1 cellular context compared by ENCODE assay signal in genomic region chr7:10940748-10941358, GRCh38.
TF ChIP-seq lines count a peak whose summit lies in the region.

No MANE protein-coding gene starts in this region.

TF ChIP-seq in K562, 482 proteins besides CTCF, POLR2A, EP300 and RAD21 (continued from another document and continues in another):
- TF ChIP-seq, protein P1, sequence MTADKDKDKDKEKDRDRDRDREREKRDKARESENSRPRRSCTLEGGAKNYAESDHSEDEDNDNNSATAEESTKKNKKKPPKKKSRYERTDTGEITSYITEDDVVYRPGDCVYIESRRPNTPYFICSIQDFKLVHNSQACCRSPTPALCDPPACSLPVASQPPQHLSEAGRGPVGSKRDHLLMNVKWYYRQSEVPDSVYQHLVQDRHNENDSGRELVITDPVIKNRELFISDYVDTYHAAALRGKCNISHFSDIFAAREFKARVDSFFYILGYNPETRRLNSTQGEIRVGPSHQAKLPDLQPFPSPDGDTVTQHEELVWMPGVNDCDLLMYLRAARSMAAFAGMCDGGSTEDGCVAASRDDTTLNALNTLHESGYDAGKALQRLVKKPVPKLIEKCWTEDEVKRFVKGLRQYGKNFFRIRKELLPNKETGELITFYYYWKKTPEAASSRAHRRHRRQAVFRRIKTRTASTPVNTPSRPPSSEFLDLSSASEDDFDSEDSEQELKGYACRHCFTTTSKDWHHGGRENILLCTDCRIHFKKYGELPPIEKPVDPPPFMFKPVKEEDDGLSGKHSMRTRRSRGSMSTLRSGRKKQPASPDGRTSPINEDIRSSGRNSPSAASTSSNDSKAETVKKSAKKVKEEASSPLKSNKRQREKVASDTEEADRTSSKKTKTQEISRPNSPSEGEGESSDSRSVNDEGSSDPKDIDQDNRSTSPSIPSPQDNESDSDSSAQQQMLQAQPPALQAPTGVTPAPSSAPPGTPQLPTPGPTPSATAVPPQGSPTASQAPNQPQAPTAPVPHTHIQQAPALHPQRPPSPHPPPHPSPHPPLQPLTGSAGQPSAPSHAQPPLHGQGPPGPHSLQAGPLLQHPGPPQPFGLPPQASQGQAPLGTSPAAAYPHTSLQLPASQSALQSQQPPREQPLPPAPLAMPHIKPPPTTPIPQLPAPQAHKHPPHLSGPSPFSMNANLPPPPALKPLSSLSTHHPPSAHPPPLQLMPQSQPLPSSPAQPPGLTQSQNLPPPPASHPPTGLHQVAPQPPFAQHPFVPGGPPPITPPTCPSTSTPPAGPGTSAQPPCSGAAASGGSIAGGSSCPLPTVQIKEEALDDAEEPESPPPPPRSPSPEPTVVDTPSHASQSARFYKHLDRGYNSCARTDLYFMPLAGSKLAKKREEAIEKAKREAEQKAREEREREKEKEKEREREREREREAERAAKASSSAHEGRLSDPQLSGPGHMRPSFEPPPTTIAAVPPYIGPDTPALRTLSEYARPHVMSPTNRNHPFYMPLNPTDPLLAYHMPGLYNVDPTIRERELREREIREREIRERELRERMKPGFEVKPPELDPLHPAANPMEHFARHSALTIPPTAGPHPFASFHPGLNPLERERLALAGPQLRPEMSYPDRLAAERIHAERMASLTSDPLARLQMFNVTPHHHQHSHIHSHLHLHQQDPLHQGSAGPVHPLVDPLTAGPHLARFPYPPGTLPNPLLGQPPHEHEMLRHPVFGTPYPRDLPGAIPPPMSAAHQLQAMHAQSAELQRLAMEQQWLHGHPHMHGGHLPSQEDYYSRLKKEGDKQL (CRISPR knock-in tag; IDR thresholded peaks at IDR 0.05; ENCODE audit: borderline replicate concordance): no peak
- TF ChIP-seq SLC30A9 (CRISPR knock-in tag; IDR thresholded peaks at IDR 0.05) (no peak), ETV6 (IDR thresholded peaks at IDR 0.05; ENCODE audit: borderline replicate concordance in 1 of 2, low read depth in 2 of 2, low read length in 1 of 2) (no peak), ETV6 (CRISPR knock-in tag; IDR thresholded peaks at IDR 0.05; ENCODE audit: borderline replicate concordance) (no peak), ESRRB (CRISPR knock-in tag; IDR thresholded peaks at IDR 0.05; ENCODE audit: borderline replicate concordance) (no peak), SETDB1 (IDR thresholded peaks at IDR 0.05; ENCODE audit: low read length) (no peak), GATAD2B (IDR thresholded peaks at IDR 0.05; ENCODE audit: borderline replicate concordance) (no peak), ZNF282 (CRISPR knock-in tag; IDR thresholded peaks at IDR 0.05) (no peak), TAL1 (IDR thresholded peaks at IDR 0.05) (0 out of 2 replicates have a peak, but pooled peaks have one; percentile 0), ARID3A (IDR thresholded peaks at IDR 0.05; ENCODE audit: borderline replicate concordance, low read depth, low read length) (no peak), SP1 (CRISPR knock-in tag; IDR thresholded peaks at IDR 0.05) (no peak), KLF6 (CRISPR knock-in tag; IDR thresholded peaks at IDR 0.05; ENCODE audit: borderline replicate concordance) (no peak), PTTG1 (tag; IDR thresholded peaks at IDR 0.05; ENCODE audit: low read depth) (no peak), ERF (CRISPR knock-in tag; IDR thresholded peaks at IDR 0.05) (no peak), CBX8 (IDR thresholded peaks at IDR 0.05; ENCODE audit: borderline replicate concordance, extremely low read depth, low read depth, low read length, poor library complexity, severe bottlenecking) (no peak), POLR3G (IDR thresholded peaks at IDR 0.05; ENCODE audit: extremely low read depth, insufficient read length, insufficient replicate concordance) (no peak), SMAD2 (IDR thresholded peaks at IDR 0.05; ENCODE audit: low read depth, low read length) (no peak), NR2C2 (CRISPR knock-in tag; IDR thresholded peaks at IDR 0.05) (no peak), NR2C2 (tag; IDR thresholded peaks at IDR 0.05) (peak; percentile 80), SAFB2 (IDR thresholded peaks at IDR 0.05; ENCODE audit: borderline replicate concordance, low read depth, low read length, severe bottlenecking) (no peak), GMEB1 (CRISPR knock-in tag; IDR thresholded peaks at IDR 0.05) (no peak), FOXA1 (IDR thresholded peaks at IDR 0.05; ENCODE audit: borderline replicate concordance) (no peak), SIN3A (IDR thresholded peaks at IDR 0.05; ENCODE audit: borderline replicate concordance in 2 of 2, control insufficient read depth in 1 of 2, low read depth in 2 of 2, low read length in 2 of 2) (no peak), ZNF408 (CRISPR knock-in tag; IDR thresholded peaks at IDR 0.05; ENCODE audit: low read depth) (no peak), PBX2 (CRISPR knock-in tag; IDR thresholded peaks at IDR 0.05; ENCODE audit: low read depth) (no peak), PBX2 (tag; conservative IDR thresholded peaks at IDR 0.05; ENCODE audit: low read depth) (0 out of 2 replicates have a peak, but pooled peaks have one; percentile 8), DACH1 (IDR thresholded peaks at IDR 0.05; ENCODE audit: partially characterized antibody) (no peak), PRMT5 (CRISPR knock-in tag; IDR thresholded peaks at IDR 0.05) (no peak), ZKSCAN8 (CRISPR knock-in tag; IDR thresholded peaks at IDR 0.05) (peak; percentile 11; the same call in 1 of the 2 replicates), ZNF253 (CRISPR knock-in tag; conservative IDR thresholded peaks at IDR 0.05) (no peak)
- TF ChIP-seq, protein P2, sequence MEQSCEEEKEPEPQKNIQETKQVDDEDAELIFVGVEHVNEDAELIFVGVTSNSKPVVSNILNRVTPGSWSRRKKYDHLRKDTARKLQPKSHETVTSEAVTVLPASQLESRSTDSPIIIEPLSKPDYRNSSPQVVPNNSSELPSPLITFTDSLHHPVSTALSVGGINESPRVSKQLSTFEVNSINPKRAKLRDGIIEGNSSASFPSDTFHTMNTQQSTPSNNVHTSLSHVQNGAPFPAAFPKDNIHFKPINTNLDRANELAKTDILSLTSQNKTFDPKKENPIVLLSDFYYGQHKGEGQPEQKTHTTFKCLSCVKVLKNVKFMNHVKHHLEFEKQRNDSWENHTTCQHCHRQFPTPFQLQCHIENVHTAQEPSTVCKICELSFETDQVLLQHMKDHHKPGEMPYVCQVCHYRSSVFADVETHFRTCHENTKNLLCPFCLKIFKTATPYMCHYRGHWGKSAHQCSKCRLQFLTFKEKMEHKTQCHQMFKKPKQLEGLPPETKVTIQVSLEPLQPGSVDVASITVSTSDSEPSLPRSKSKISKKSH (CRISPR knock-in tag; IDR thresholded peaks at IDR 0.05): no peak
- TF ChIP-seq, protein P3, sequence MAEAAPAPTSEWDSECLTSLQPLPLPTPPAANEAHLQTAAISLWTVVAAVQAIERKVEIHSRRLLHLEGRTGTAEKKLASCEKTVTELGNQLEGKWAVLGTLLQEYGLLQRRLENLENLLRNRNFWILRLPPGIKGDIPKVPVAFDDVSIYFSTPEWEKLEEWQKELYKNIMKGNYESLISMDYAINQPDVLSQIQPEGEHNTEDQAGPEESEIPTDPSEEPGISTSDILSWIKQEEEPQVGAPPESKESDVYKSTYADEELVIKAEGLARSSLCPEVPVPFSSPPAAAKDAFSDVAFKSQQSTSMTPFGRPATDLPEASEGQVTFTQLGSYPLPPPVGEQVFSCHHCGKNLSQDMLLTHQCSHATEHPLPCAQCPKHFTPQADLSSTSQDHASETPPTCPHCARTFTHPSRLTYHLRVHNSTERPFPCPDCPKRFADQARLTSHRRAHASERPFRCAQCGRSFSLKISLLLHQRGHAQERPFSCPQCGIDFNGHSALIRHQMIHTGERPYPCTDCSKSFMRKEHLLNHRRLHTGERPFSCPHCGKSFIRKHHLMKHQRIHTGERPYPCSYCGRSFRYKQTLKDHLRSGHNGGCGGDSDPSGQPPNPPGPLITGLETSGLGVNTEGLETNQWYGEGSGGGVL (CRISPR knock-in tag; IDR thresholded peaks at IDR 0.05): no peak
- TF ChIP-seq, protein P4, sequence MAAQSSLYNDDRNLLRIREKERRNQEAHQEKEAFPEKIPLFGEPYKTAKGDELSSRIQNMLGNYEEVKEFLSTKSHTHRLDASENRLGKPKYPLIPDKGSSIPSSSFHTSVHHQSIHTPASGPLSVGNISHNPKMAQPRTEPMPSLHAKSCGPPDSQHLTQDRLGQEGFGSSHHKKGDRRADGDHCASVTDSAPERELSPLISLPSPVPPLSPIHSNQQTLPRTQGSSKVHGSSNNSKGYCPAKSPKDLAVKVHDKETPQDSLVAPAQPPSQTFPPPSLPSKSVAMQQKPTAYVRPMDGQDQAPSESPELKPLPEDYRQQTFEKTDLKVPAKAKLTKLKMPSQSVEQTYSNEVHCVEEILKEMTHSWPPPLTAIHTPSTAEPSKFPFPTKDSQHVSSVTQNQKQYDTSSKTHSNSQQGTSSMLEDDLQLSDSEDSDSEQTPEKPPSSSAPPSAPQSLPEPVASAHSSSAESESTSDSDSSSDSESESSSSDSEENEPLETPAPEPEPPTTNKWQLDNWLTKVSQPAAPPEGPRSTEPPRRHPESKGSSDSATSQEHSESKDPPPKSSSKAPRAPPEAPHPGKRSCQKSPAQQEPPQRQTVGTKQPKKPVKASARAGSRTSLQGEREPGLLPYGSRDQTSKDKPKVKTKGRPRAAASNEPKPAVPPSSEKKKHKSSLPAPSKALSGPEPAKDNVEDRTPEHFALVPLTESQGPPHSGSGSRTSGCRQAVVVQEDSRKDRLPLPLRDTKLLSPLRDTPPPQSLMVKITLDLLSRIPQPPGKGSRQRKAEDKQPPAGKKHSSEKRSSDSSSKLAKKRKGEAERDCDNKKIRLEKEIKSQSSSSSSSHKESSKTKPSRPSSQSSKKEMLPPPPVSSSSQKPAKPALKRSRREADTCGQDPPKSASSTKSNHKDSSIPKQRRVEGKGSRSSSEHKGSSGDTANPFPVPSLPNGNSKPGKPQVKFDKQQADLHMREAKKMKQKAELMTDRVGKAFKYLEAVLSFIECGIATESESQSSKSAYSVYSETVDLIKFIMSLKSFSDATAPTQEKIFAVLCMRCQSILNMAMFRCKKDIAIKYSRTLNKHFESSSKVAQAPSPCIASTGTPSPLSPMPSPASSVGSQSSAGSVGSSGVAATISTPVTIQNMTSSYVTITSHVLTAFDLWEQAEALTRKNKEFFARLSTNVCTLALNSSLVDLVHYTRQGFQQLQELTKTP (IDR thresholded peaks at IDR 0.05; ENCODE audit: low read depth in 1 of 2, partially characterized antibody in 2 of 2): peak in 1 of 2 experiments; percentile 39
- TF ChIP-seq, protein P5, sequence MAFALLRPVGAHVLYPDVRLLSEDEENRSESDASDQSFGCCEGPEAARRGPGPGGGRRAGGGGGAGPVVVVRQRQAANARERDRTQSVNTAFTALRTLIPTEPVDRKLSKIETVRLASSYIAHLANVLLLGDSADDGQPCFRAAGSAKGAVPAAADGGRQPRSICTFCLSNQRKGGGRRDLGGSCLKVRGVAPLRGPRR (CRISPR knock-in tag; IDR thresholded peaks at IDR 0.05): no peak
